26 cellular contexts compared by ENCODE assay signal in genomic region chr7:136971776-136972175, GRCh38.
DNase-seq lines count a peak whose midpoint lies in the region; ATAC-seq, FAIRE-seq and TF ChIP-seq lines count a peak whose summit lies in the region.
"Had no signal": no experiment of that assay in that cellular context is flagged by ENCODE, and none has a peak within 500 bp of the region (broad histone marks: within the 10 kb centered on the region; RNA-seq: fewer than 3 reads in every experiment).

No MANE protein-coding gene starts in this region.

- H3K27me3 Mint-ChIP-seq in mesothelial cell of epicardium (ENCODE audit: low read depth), result no peaks in the 10 kb centered on the region
- H3K27me3 Mint-ChIP-seq in CD4-positive, alpha-beta T cell, result no peaks in the 10 kb centered on the region

- intact Hi-C loops in CD4-positive, alpha-beta T cell (cut with DNase I, micrococcal nuclease), result no loop called here

- no peak for FAIRE-seq in GM19239 (lab: Jason Lieb, UNC)
- FAIRE-seq: GM12891 had no signal

- H3K27me3 ChIP-seq in CD4-positive, alpha-beta T cell (ENCODE audit: control insufficient read depth, insufficient read depth, low read length), result no peaks in the 10 kb centered on the region
- H3K27me3 ChIP-seq: MG63 had no signal

- no peaks in the 10 kb centered on the region for H3K9me3 ChIP-seq in CD4-positive, alpha-beta T cell (ENCODE audit: control insufficient read depth, low read length)
- H3K9me3 ChIP-seq: MG63 had no signal

- no peak overlapping the region for H3K4me3 Mint-ChIP-seq in mesothelial cell of epicardium
- H3K4me3 Mint-ChIP-seq in CD4-positive, alpha-beta T cell, result no peak overlapping the region
- H3K4me3 Mint-ChIP-seq: CD8-positive, alpha-beta T cell; GM23338; H9 had no signal

- peaks cover 19% of the 10 kb centered on the region for H3K9me3 Mint-ChIP-seq in mesothelial cell of epicardium
- peaks cover 14% of the 10 kb centered on the region for H3K9me3 Mint-ChIP-seq in CD4-positive, alpha-beta T cell

- H3K27ac Mint-ChIP-seq in mesothelial cell of epicardium, result peak overlapping the region; percentile 31
- H3K27ac Mint-ChIP-seq in CD4-positive, alpha-beta T cell, result no peak overlapping the region
- H3K27ac Mint-ChIP-seq: CD8-positive, alpha-beta T cell; GM23338; H9 had no signal

- H3K36me3 Mint-ChIP-seq in mesothelial cell of epicardium, result peaks cover 16% of the 10 kb centered on the region
- no peaks in the 10 kb centered on the region for H3K36me3 Mint-ChIP-seq in CD4-positive, alpha-beta T cell (ENCODE audit: low read depth)
- H3K36me3 Mint-ChIP-seq: CD8-positive, alpha-beta T cell had no signal

- ATAC-seq in GM21786 (IDR thresholded peaks at IDR 0.05; ENCODE audit: unreplicated experiment), result peak; percentile 69
- ATAC-seq in CD4-positive, alpha-beta T cell (ENCODE audit: poor library complexity), result no peak
- ATAC-seq: CD8-positive, alpha-beta T cell; GM23338 had no signal

- H3K27ac ChIP-seq in CD4-positive, alpha-beta T cell (ENCODE audit: low read depth, low read length), result no peak overlapping the region
- H3K27ac ChIP-seq: SK-N-MC had no signal

- no peak for TF ChIP-seq CTCF in mesothelial cell of epicardium (IDR thresholded peaks at IDR 0.05; ENCODE audit: unreplicated experiment)
- TF ChIP-seq CTCF in CD4-positive, alpha-beta T cell (IDR thresholded peaks at IDR 0.05), result no peak

- peaks cover 10% of the 10 kb centered on the region for H3K4me1 Mint-ChIP-seq in mesothelial cell of epicardium
- no peaks in the 10 kb centered on the region for H3K4me1 Mint-ChIP-seq in CD4-positive, alpha-beta T cell (ENCODE audit: low read depth)
- H3K4me1 Mint-ChIP-seq: GM23338 had no signal

- POLR2A ChIA-PET in CD4-positive, alpha-beta T cell (lab: Charles Lee), result no interaction called here

- DNase-seq in SK-MEL-5 (ENCODE audit: low read depth, low spot score) (peak; percentile 14), mesothelial cell of epicardium (ENCODE audit: low spot score in 2 of 2, unreplicated experiment in 2 of 2) (no peak), SK-N-DZ (ENCODE audit: low spot score) (no peak), GM19239 (ENCODE audit: insufficient read length, low spot score) (no peak)
- DNase-seq in activated CD4-positive, alpha-beta T cell treated with anti-CD3 and anti-CD28 coated beads for 48 hours, result no peak
- DNase-seq in CD4-positive, alpha-beta T cell, result no peak
- DNase-seq: C1 segment of cervical spinal cord; CD8-positive, alpha-beta T cell; DMS 273 treated with DMSO at 0.1 percent for 48 hours; DMS79; EL; GDM1; H9; KG1; MG63; NCI-H1417; NCI-H1694 treated with DMSO at 0.1 percent for 48 hours; NCI-H2081; NCI-H2227 treated with DMSO at 0.1 percent for 48 hours; NCI-H526 treated with DMSO at 0.1 percent for 48 hours; RPMI8226; SHP77 had no signal

- in situ Hi-C loops in SK-MEL-5 (cut with HindIII; ENCODE audit: low pct_unique_long_range_greater_than_20kb, low sequenced_read_pairs), result no loop called here

- CTCF ChIA-PET in CD4-positive, alpha-beta T cell (lab: Charles Lee), result no interaction called here
